Comparison of ENCODE assay signal across 8 cellular contexts in genomic region chr10:97425964-97426775, GRCh38. TPM values are rescaled to one million over a fixed set of nuclear protein-coding genes. Genes with fewer than 3 reads are reported as not detected.
DNase-seq lines count a peak whose midpoint lies in the region; ATAC-seq and TF ChIP-seq lines count a peak whose summit lies in the region.

Gene PGAM1, plus strand, starts transcription at chr10:97426191. Its CDS starts 117 bp downstream, at chr10:97426308.

- peaks cover 37% of the 10 kb centered on the region for H3F3A ChIP-seq in GM23338 (replicated peaks; ENCODE audit: low read depth)

- H3K4me1 Mint-ChIP-seq in GM23338 (peaks cover 12% of the 10 kb centered on the region), natural killer cell (peaks cover 19 to 37% of the 10 kb centered on the region in 2 donors)

- TF ChIP-seq CTCF in GM23338 (conservative IDR thresholded peaks at IDR 0.05; ENCODE audit: low read depth in 2 of 2) (peak; percentile 34 to 91; a peak in 3 of 4 replicates), fibroblast of lung (conservative IDR thresholded peaks at IDR 0.05 in 1 of 2, IDR thresholded peaks at IDR 0.05 in 1 of 2; ENCODE audit: low read depth in 1 of 2, low read length in 2 of 2) (peak; percentile 51 to 53), natural killer cell (IDR thresholded peaks at IDR 0.05) (peak; percentile 56)

- peak within 1 kb of the TSS; percentile 94 for H3K4me2 ChIP-seq in GM23338
- H3K4me2 ChIP-seq in fibroblast of lung (ENCODE audit: extremely low read depth, insufficient read depth, low read length) = peak within 1 kb of the TSS; percentile 99

- H3K9me2 ChIP-seq in GM23338 (ENCODE audit: insufficient read depth) = no peaks in the 10 kb centered on the region

- ATAC-seq in GM23338 = peak; percentile 76
- peak; percentile 88 to 94 (median 89) for ATAC-seq in natural killer cell

- H3K9me3 ChIP-seq in fibroblast of lung (ENCODE audit: control insufficient read depth, insufficient read depth, low read depth, low read length) = no peaks in the 10 kb centered on the region

- H3K79me2 ChIP-seq in GM23338 (replicated peaks; ENCODE audit: insufficient read depth) (peaks cover 51% of the 10 kb centered on the region), fibroblast of lung (ENCODE audit: control insufficient read depth, insufficient read depth, low read length) (peaks cover 45% of the 10 kb centered on the region)

- H3K4me3 Mint-ChIP-seq in GM23338 (peak within 1 kb of the TSS; percentile 93), natural killer cell (peak within 1 kb of the TSS; percentile 89)

- H3K36me3 ChIP-seq in GM23338 (ENCODE audit: insufficient read depth) (peaks cover 26% of the 10 kb centered on the region), fibroblast of lung (ENCODE audit: control insufficient read depth, insufficient read depth, low read length) (peaks cover 10% of the 10 kb centered on the region)

- H3K4me3 ChIP-seq in GM23338 (peak within 1 kb of the TSS; percentile 99), fibroblast of lung (replicated peaks in 1 of 4; ENCODE audit: control extremely low read depth in 1 of 4, insufficient read depth in 1 of 4, low read depth in 3 of 4, low read length in 4 of 4) (peak within 1 kb of the TSS; percentile 73 to 93 (median 82))

- H2AFZ ChIP-seq in GM23338 = peak within 1 kb of the TSS; percentile 80; the same call in 1 of the 2 replicates
- peak within 1 kb of the TSS; percentile 66 for H2AFZ ChIP-seq in fibroblast of lung (ENCODE audit: low read length)

- peaks cover 43% of the 10 kb centered on the region for H3K36me3 Mint-ChIP-seq in GM23338 (ENCODE audit: low read depth)
- H3K36me3 Mint-ChIP-seq in natural killer cell = no peaks in the 10 kb centered on the region

- H3K27ac ChIP-seq in GM23338 (ENCODE audit: low read depth) (peak within 1 kb of the TSS; percentile 97), fibroblast of lung (ENCODE audit: insufficient read depth, low read length) (peak within 1 kb of the TSS; percentile 85)

- DNase-seq in EH (ENCODE audit: low read depth) (peak; percentile 96), GM23338 (ENCODE audit: low spot score) (peak; percentile 95), LHCN-M2 (ENCODE audit: low read depth) (peak; percentile 95), RPMI7951 (ENCODE audit: low read depth) (peak; percentile 90), fibroblast of lung (ENCODE audit: low read depth in 2 of 2) (peak; percentile 91 to 96), natural killer cell (peak; percentile 93)
- DNase-seq in activated T-helper 1 cell treated with anti-CD3 and anti-CD28 coated beads, Interleukin-2, amount 50 U/mL, for 16 hours (ENCODE audit: low read depth in 1 of 2, low spot score in 1 of 2) = peak; percentile 83 to 95
- DNase-seq in stimulated activated naive CD4-positive, alpha-beta T cell treated with Interleukin-2 at 50 U/mL for 16 hours (lab: John Stamatoyannopoulos, UW) = peak; percentile 91

- peak within 1 kb of the TSS; percentile 82 for H3K9ac ChIP-seq in fibroblast of lung (ENCODE audit: insufficient read depth, low read length)

- peaks cover 24% of the 10 kb centered on the region for H3K27me3 Mint-ChIP-seq in GM23338 (ENCODE audit: insufficient read depth, low read depth, poor library complexity)
- no peaks in the 10 kb centered on the region for H3K27me3 Mint-ChIP-seq in natural killer cell (ENCODE audit: low read depth in 2 of 2)

- H3K4me1 ChIP-seq in GM23338 (ENCODE audit: insufficient read depth) (peaks cover 10% of the 10 kb centered on the region), fibroblast of lung (ENCODE audit: control insufficient read depth, extremely low read depth, insufficient read depth, low read length) (peaks cover 14% of the 10 kb centered on the region)

- H3K27ac Mint-ChIP-seq in GM23338 = peak within 1 kb of the TSS; percentile 97
- peak within 1 kb of the TSS; percentile 86 to 95 for H3K27ac Mint-ChIP-seq in natural killer cell

- H3K9me3 Mint-ChIP-seq in GM23338 (no peaks in the 10 kb centered on the region; the same call in 2 of the 3 replicates), natural killer cell (no peaks in the 10 kb centered on the region)

- intact Hi-C loops in natural killer cell (cut with micrococcal nuclease) = loop anchor here (1.0 to 5.0 kb wide), 3 partner anchors 19 to 71 kb away; partner anchors contain the start of genes EXOSC1, MMS19, UBTD1 and ZDHHC16

- H4K20me1 ChIP-seq in GM23338 (replicated peaks; ENCODE audit: insufficient read depth) (peaks cover 25% of the 10 kb centered on the region), fibroblast of lung (ENCODE audit: control insufficient read depth, extremely low read depth, insufficient read depth, low read length) (no peaks in the 10 kb centered on the region)

- H3K27me3 ChIP-seq in GM23338 (ENCODE audit: insufficient read depth) = no peaks in the 10 kb centered on the region
- H3K27me3 ChIP-seq in fibroblast of lung (ENCODE audit: control insufficient read depth, insufficient read depth, low read length) = no peaks in the 10 kb centered on the region

TF ChIP-seq in GM23338, 12 proteins besides CTCF, POLR2A, EP300 and RAD21 (continues in another document):
- no peak for TF ChIP-seq STAT1 (IDR thresholded peaks at IDR 0.05; ENCODE audit: unreplicated experiment)
- TF ChIP-seq POLR2AphosphoS5 (IDR thresholded peaks at IDR 0.05; ENCODE audit: low read depth) = peak; percentile 51; the same call in 1 of the 2 replicates
- no peak for TF ChIP-seq ZNF331 (CRISPR knock-in tag; IDR thresholded peaks at IDR 0.05; ENCODE audit: low read depth)
- TF ChIP-seq EZH2 (IDR thresholded peaks at IDR 0.05; ENCODE audit: low read depth, unreplicated experiment) = no peak
- no peak for TF ChIP-seq ZNF462 (CRISPR knock-in tag; IDR thresholded peaks at IDR 0.05)
- TF ChIP-seq EZH2phosphoT487 (IDR thresholded peaks at IDR 0.05; ENCODE audit: unreplicated experiment) = no peak

RNA-seq across cellular contexts. Expression of gene PGAM1, which starts in this region (rescaled TPM):
- total RNA-seq in GM23338 (2014; rRNA removed; shearing (Covaris generic)) = 870 and 930 TPM in 2 replicates
- polyA plus RNA-seq in GM23338 (2016; fragmentation: Nextera tagmentation; extraction: Ambion mirVana) (492 and 497 TPM in 2 replicates), fibroblast of lung (498 and 510 TPM in 2 replicates)
- total RNA-seq in LHCN-M2 (2014; rRNA removed) (1,289 and 1,520 TPM in 2 replicates), fibroblast of lung (165 and 209 TPM in 2 replicates), natural killer cell (100 to 1,000 TPM in 1 of 3 donors, 10 to 100 TPM in 2; 92.6 to 104 (median 96.0) TPM)
- polyA plus RNA-seq in LHCN-M2 (2012) = 840 TPM
- 1,010 and 1,184 TPM in 2 replicates for total RNA-seq in RPMI7951 (2014; rRNA removed; shearing (Covaris generic))
- polyA plus RNA-seq in fibroblast of lung (2012) = 484 and 528 TPM in 2 replicates
- 451 and 453 TPM in 2 replicates for polyA minus RNA-seq in fibroblast of lung (ENCODE audit: low replicate concordance)

Comparison
In these comparisons a context has a peak if more than half of its experiments do, and no peak if none do; other contexts are left out.
1. Peak in every context shown above with its lines: DNase-seq, ATAC-seq, H3K4me3 ChIP-seq and H3K27ac ChIP-seq.